ENCODE assay signal across 8 cellular contexts in the genomic region with DNA sequence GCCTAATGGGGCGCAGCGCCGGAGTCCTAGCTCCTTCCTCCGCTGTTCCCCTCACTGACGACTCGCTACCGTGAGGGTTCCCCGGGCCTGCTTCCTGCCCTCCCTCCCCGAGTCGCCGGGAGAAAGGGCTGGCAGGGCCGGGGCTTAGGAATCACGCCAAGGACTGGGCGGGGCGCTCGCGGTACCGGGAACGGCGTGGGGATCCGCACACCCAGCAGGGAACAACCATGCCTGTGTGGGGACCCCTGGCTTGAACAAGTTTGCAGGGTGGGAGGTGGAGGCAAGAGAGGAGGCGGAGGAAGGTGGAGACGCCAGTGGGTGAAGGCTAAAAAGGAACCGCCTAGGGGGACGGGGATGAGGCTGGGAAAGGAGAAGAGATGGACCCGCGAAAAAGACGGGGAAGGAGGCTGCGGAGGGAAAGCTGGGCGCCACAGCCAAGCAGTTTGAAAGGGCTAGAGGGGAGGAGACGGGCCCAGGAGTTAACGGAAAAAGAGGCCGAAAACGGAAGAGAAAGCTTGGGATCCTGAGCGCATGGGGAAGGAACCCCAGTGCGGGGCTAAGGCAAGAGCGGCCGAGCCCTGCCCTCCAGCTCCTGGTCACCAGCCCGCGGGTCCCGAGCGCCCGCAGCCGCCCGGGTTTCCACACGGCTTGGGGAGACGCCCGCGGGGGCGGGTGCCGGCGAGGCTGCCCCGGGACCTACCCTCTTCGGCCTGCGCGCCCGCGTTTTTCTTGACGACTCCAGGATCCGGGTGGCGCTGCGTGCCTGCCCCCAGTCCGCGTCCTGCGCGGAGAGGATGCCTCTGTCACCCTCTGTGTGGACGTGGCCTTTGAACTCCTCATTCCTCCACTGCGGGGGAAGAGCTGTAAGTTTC. TPM values are rescaled to one million over a fixed set of nuclear protein-coding genes. Genes with fewer than 3 reads are reported as not detected.
DNase-seq lines count a peak whose midpoint lies in the region; ATAC-seq and TF ChIP-seq lines count a peak whose summit lies in the region.

No MANE protein-coding gene starts in this region.

- no peaks in the 10 kb centered on the region for H3K9me3 Mint-ChIP-seq in neural progenitor cell

- H3F3A ChIP-seq in neural progenitor cell (ENCODE audit: low read depth) (peaks cover 30% of the 10 kb centered on the region), PC-9 (ENCODE audit: insufficient read depth, low read depth) (no peaks in the 10 kb centered on the region)

- intact Hi-C loops in PC-9 (cut with micrococcal nuclease; ENCODE audit: unreplicated experiment), result no loop called here

- H3K9ac ChIP-seq in neural progenitor cell, result no peak overlapping the region

- H3K36me3 ChIP-seq in RWPE2 (ENCODE audit: low read depth), result no peaks in the 10 kb centered on the region; the same call in 1 of the 2 replicates
- no peaks in the 10 kb centered on the region for H3K36me3 ChIP-seq in neural progenitor cell
- no peaks in the 10 kb centered on the region for H3K36me3 ChIP-seq in PC-9 (ENCODE audit: low read depth)

- H3K27ac ChIP-seq in RWPE2 (ENCODE audit: poor library complexity, severe bottlenecking) (peak overlapping the region; percentile 79), foreskin keratinocyte (no peak overlapping the region), neural progenitor cell (peak overlapping the region; percentile 35), PC-9 (no peak overlapping the region)

- peaks cover 14% of the 10 kb centered on the region for H3K27me3 Mint-ChIP-seq in neural progenitor cell (ENCODE audit: insufficient read depth, low read depth)

- no peaks in the 10 kb centered on the region; the same call in 1 of the 2 replicates for H3K9me2 ChIP-seq in PC-9 (ENCODE audit: insufficient read depth)

- H3K9me3 ChIP-seq in RWPE2 (ENCODE audit: severe bottlenecking), result no peaks in the 10 kb centered on the region
- H3K9me3 ChIP-seq in neural progenitor cell (ENCODE audit: low read depth), result no peaks in the 10 kb centered on the region
- no peaks in the 10 kb centered on the region for H3K9me3 ChIP-seq in PC-9 (ENCODE audit: insufficient read depth, low read depth)

- peak overlapping the region; percentile 97 for H3K4me3 ChIP-seq in AG09309 (ENCODE audit: control insufficient read depth, low read depth, low read length)
- peak overlapping the region; percentile 74 for H3K4me3 ChIP-seq in RWPE2 (ENCODE audit: severe bottlenecking)
- peak overlapping the region; percentile 93 for H3K4me3 ChIP-seq in neural progenitor cell
- H3K4me3 ChIP-seq in PC-9, result no peak overlapping the region

- H3K27ac Mint-ChIP-seq in neural progenitor cell, result peak overlapping the region; percentile 78

- peak overlapping the region; percentile 91 for H3K4me3 Mint-ChIP-seq in neural progenitor cell

- ATAC-seq in RWPE2 (ENCODE audit: low read depth) (peak; percentile 40), foreskin keratinocyte (peak; percentile 29), GM21381 (IDR thresholded peaks at IDR 0.05; ENCODE audit: unreplicated experiment) (no peak)

- POLR2A ChIA-PET in PC-9 (lab: Charles Lee; ENCODE audit: unreplicated experiment), result no interaction called here

- peaks cover 22% of the 10 kb centered on the region for H4K20me1 ChIP-seq in neural progenitor cell (ENCODE audit: low read depth)
- no peaks in the 10 kb centered on the region for H4K20me1 ChIP-seq in PC-9 (ENCODE audit: insufficient read depth)

- no TSS peak for BruUV-seq in PC-9 (replicated peaks; lab: Mats Ljungman, UMichigan)

- H3K79me2 ChIP-seq in neural progenitor cell (ENCODE audit: low read depth), result peaks cover 36% of the 10 kb centered on the region
- no peaks in the 10 kb centered on the region for H3K79me2 ChIP-seq in PC-9 (ENCODE audit: low read depth)

- peak overlapping the region; percentile 83 for H2AFZ ChIP-seq in neural progenitor cell (replicated peaks)
- H2AFZ ChIP-seq in PC-9, result no peak overlapping the region

- CTCF ChIA-PET in PC-9 (lab: Charles Lee), result no interaction called here

- H3K4me2 ChIP-seq in neural progenitor cell, result peak overlapping the region; percentile 97
- no peak overlapping the region for H3K4me2 ChIP-seq in PC-9

- H3K27me3 ChIP-seq in RWPE2 (ENCODE audit: insufficient read depth, poor library complexity, severe bottlenecking), result no peaks in the 10 kb centered on the region
- peaks cover 37% of the 10 kb centered on the region for H3K27me3 ChIP-seq in foreskin keratinocyte
- H3K27me3 ChIP-seq in neural progenitor cell, result peaks cover 29% of the 10 kb centered on the region
- no peaks in the 10 kb centered on the region for H3K27me3 ChIP-seq in PC-9 (ENCODE audit: insufficient read depth, low read depth)

- H3K4me1 Mint-ChIP-seq in neural progenitor cell, result peaks cover 36% of the 10 kb centered on the region

- DNase-seq in AG09309 (ENCODE audit: low read depth) (no peak), RWPE2 (ENCODE audit: low spot score) (peak; percentile 62), foreskin keratinocyte (peak; percentile 33 to 47), neural progenitor cell (ENCODE audit: low spot score) (peak; percentile 69), DMS153 (lab: John Stamatoyannopoulos, UW) (no peak), PC-9 (no peak), germinal center (ENCODE audit: low spot score) (no peak)

- no peaks in the 10 kb centered on the region for H3K36me3 Mint-ChIP-seq in neural progenitor cell

- TF ChIP-seq CTCF in AG09309 (IDR thresholded peaks at IDR 0.05; ENCODE audit: control insufficient read depth, insufficient read depth, low read depth, low read length, missing control alignments) (no peak), RWPE2 (IDR thresholded peaks at IDR 0.05; ENCODE audit: poor library complexity, severe bottlenecking) (no peak), foreskin keratinocyte (conservative IDR thresholded peaks at IDR 0.05) (no peak), neural progenitor cell (IDR thresholded peaks at IDR 0.05) (no peak), PC-9 (conservative IDR thresholded peaks at IDR 0.05) (no peak)

- peaks cover 16% of the 10 kb centered on the region for H3K4me1 ChIP-seq in RWPE2 (ENCODE audit: insufficient read depth, poor library complexity, severe bottlenecking)
- H3K4me1 ChIP-seq in foreskin keratinocyte, result no peaks in the 10 kb centered on the region
- peaks cover 22% of the 10 kb centered on the region for H3K4me1 ChIP-seq in neural progenitor cell
- H3K4me1 ChIP-seq in PC-9 (replicated peaks; ENCODE audit: insufficient read depth), result no peaks in the 10 kb centered on the region

RNA-seq across cellular contexts. Expression of a gene that starts 1.3 kb away (rescaled TPM):
- 18.3 and 21.6 TPM in 2 replicates for total RNA-seq in foreskin keratinocyte
- 2.7 and 2.8 TPM in 2 replicates for polyA plus RNA-seq in foreskin keratinocyte
- total RNA-seq in neural progenitor cell (ENCODE audit: low replicate concordance), result 98.5 and 167 TPM in 2 replicates
- not detected in 2 replicates for total RNA-seq in PC-9 (2021)

Comparison
In these comparisons a context has a peak if more than half of its experiments do, and no peak if none do; other contexts are left out.
1. DNase-seq: peak in RWPE2 (single experiment), foreskin keratinocyte (2 of 2) and neural progenitor cell (single experiment); none in AG09309 (single experiment), DMS153 (single experiment), PC-9 (0 of 2) and germinal center (single experiment).
2. H3K27ac ChIP-seq: peak in RWPE2 (single experiment) and neural progenitor cell (single experiment); none in foreskin keratinocyte (single experiment) and PC-9 (single experiment).
3. RNA of a gene that starts 1.3 kb away (total RNA-seq): 98.5 to 167 TPM in neural progenitor cell and 18.3 to 21.6 TPM in foreskin keratinocyte; not detected in PC-9; every median in the first group is over 10 times any median in the second.